12 cellular contexts compared by ENCODE assay signal in genomic region chr19:51727349-51727880, GRCh38. TPM values are rescaled to one million over a fixed set of nuclear protein-coding genes. Genes with fewer than 3 reads are reported as not detected.
DNase-seq lines count a peak whose midpoint lies in the region; ATAC-seq and TF ChIP-seq lines count a peak whose summit lies in the region.
"Had no signal": no experiment of that assay in that cellular context is flagged by ENCODE, and none has a peak within 500 bp of the region (broad histone marks: within the 10 kb centered on the region; RNA-seq: fewer than 3 reads in every experiment).

No MANE protein-coding gene starts in this region.

- no peak overlapping the region for H3K4me3 Mint-ChIP-seq in mesothelial cell of epicardium
- H3K4me3 Mint-ChIP-seq: dendritic cell treated with granulocyte-macrophage colony-stimulating factor and Interleukin-4, amounts not matched to agents 40 ng/mL and 50 ng/mL, for 4 days had no signal

- H4K20me1 ChIP-seq in PC-3 (ENCODE audit: low read length), result no peaks in the 10 kb centered on the region

- peak overlapping the region; percentile 30; the same call in 1 of the 2 replicates for H3K27ac ChIP-seq in PC-3 (ENCODE audit: low read length)

- intact Hi-C loops in PC-3 (cut with micrococcal nuclease), result no loop called here

- H3K27me3 ChIP-seq in PC-3 (ENCODE audit: low read length), result peaks cover 25% of the 10 kb centered on the region

- peaks cover 6% of the 10 kb centered on the region; the same call in 1 of the 2 replicates for H3K4me1 ChIP-seq in PC-3 (ENCODE audit: insufficient read depth, low read length)

- BruUV-seq in PC-3 (replicated peaks; lab: Mats Ljungman, UMichigan), result no TSS peak

- H3K9me2 ChIP-seq in PC-3 (replicated peaks; ENCODE audit: low read length), result no peaks in the 10 kb centered on the region

- H2AFZ ChIP-seq in PC-3 (ENCODE audit: low read length), result 0 out of 2 replicates have a peak overlapping the region, but pooled peaks have one; percentile 31

- no peaks in the 10 kb centered on the region for H3K79me2 ChIP-seq in PC-3 (ENCODE audit: low read length)

- H3K36me3 Mint-ChIP-seq in mesothelial cell of epicardium, result peaks cover 2% of the 10 kb centered on the region

- H3K4me1 Mint-ChIP-seq in mesothelial cell of epicardium, result peaks cover 8% of the 10 kb centered on the region

- peak; percentile 83 for DNase-seq in AG20443 (ENCODE audit: low spot score)
- DNase-seq in PC-3, result peak; percentile 75
- peak; percentile 68 for DNase-seq in epithelial cell of esophagus (ENCODE audit: low read depth)
- DNase-seq in mesothelial cell of epicardium (ENCODE audit: low spot score in 2 of 2, unreplicated experiment in 2 of 2), result no peak
- DNase-seq in NCI-H526 treated with DMSO at 0.1 percent for 48 hours (lab: John Stamatoyannopoulos, UW), result no peak
- DNase-seq in NCI-H1417 treated with DMSO at 0.1 percent for 48 hours (lab: John Stamatoyannopoulos, UW), result no peak
- DNase-seq in HCEC 1CT, result no peak
- DNase-seq in stimulated activated CD4-positive, alpha-beta T cell treated with anti-CD3 and anti-CD28 coated beads, Interleukin-1b, Interleukin-23, amount 100 ng/mL, for 48 hours, result no peak
- DNase-seq: activated CD4-positive, alpha-beta T cell treated with anti-CD3 and anti-CD28 coated beads, Interleukin-2, amount 50 U/mL, for 4 hours; SHP77 treated with DMSO at 0.1 percent for 48 hours; stimulated activated naive CD8-positive, alpha-beta T cell treated with anti-CD3 and anti-CD28 coated beads, Interleukin-15, Interleukin-2, amounts not matched to agents 100 U/mL and 50 U/mL, for 24 hours had no signal

- H3K9me3 ChIP-seq in PC-3 (ENCODE audit: low read length), result no peaks in the 10 kb centered on the region

- no peaks in the 10 kb centered on the region for H3F3A ChIP-seq in PC-3 (ENCODE audit: low read length, unreplicated experiment)

- H3K27me3 Mint-ChIP-seq in mesothelial cell of epicardium (ENCODE audit: low read depth), result peaks cover 31% of the 10 kb centered on the region

- POLR2A ChIA-PET in PC-3 (lab: Charles Lee; ENCODE audit: unreplicated experiment), result no interaction called here

- H3K4me2 ChIP-seq in PC-3 (ENCODE audit: low read length), result no peak overlapping the region

- peak; percentile 81 for ATAC-seq in PC-3
- ATAC-seq: stimulated activated naive CD8-positive, alpha-beta T cell treated with anti-CD3 and anti-CD28 coated beads, Interleukin-15, Interleukin-2, amounts not matched to agents 100 U/mL and 50 U/mL, for 24 hours had no signal

- no peak for TF ChIP-seq CTCF in PC-3 (conservative IDR thresholded peaks at IDR 0.05; ENCODE audit: low read depth, low read length)
- peak; percentile 2 for TF ChIP-seq CTCF in epithelial cell of esophagus (IDR thresholded peaks at IDR 0.05; ENCODE audit: insufficient read depth, low read depth, low read length, missing control alignments)
- TF ChIP-seq CTCF in mesothelial cell of epicardium (IDR thresholded peaks at IDR 0.05; ENCODE audit: unreplicated experiment), result no peak

- H3K9me3 Mint-ChIP-seq in mesothelial cell of epicardium, result peaks cover 17% of the 10 kb centered on the region

- CTCF ChIA-PET in PC-3 (lab: Charles Lee), result no interaction called here

- H3K4me3 ChIP-seq in PC-3 (ENCODE audit: low read length) (no peak overlapping the region), epithelial cell of esophagus (ENCODE audit: low read length) (no peak overlapping the region)

- no peak overlapping the region for H3K9ac ChIP-seq in PC-3 (ENCODE audit: low read length)

- H3K27ac Mint-ChIP-seq in mesothelial cell of epicardium, result peak overlapping the region; percentile 9
- H3K27ac Mint-ChIP-seq: dendritic cell treated with granulocyte-macrophage colony-stimulating factor and Interleukin-4, amounts not matched to agents 40 ng/mL and 50 ng/mL, for 4 days had no signal

- no peaks in the 10 kb centered on the region for H3K36me3 ChIP-seq in PC-3 (ENCODE audit: low read depth, low read length)

RNA-seq across cellular contexts. Expression of gene HAS1, which starts 3.6 kb away (rescaled TPM):
- total RNA-seq in PC-3 (2014; rRNA removed) (not detected in 2 replicates), mesothelial cell of epicardium (0.32 to 0.58 TPM (median 0.44 TPM) in 3 replicates)

RNA-seq across cellular contexts. Expression of gene FPR1, which starts 24.3 kb away (rescaled TPM):
- 0.46 and 0.55 TPM in 2 replicates for total RNA-seq in PC-3 (2014; rRNA removed)
- total RNA-seq in mesothelial cell of epicardium, result not detected in 3 replicates

RNA-seq across cellular contexts. Expression of gene FPR2, which starts 33.6 kb away (rescaled TPM):
- not detected in 2 replicates for total RNA-seq in PC-3 (2014; rRNA removed)
- not detected in 3 replicates for total RNA-seq in mesothelial cell of epicardium

RNA-seq across cellular contexts. Expression of gene SPACA6, which starts 34.3 kb away (rescaled TPM):
- 10.1 and 12.2 TPM in 2 replicates for total RNA-seq in PC-3 (2014; rRNA removed)
- total RNA-seq in mesothelial cell of epicardium, result 83.1 to 88.1 TPM (median 87.6 TPM) in 3 replicates

Comparison
In these comparisons a context has a peak if more than half of its experiments do, and no peak if none do; other contexts are left out.
1. DNase-seq: peak in AG20443 (single experiment), PC-3 (single experiment) and epithelial cell of esophagus (single experiment); none in mesothelial cell of epicardium (0 of 2), NCI-H526 treated with DMSO at 0.1 percent for 48 hours (single experiment), NCI-H1417 treated with DMSO at 0.1 percent for 48 hours (single experiment), HCEC 1CT (single experiment) and stimulated activated CD4-positive, alpha-beta T cell treated with anti-CD3 and anti-CD28 coated beads, Interleukin-1b, Interleukin-23, amount 100 ng/mL, for 48 hours (single experiment).